ENCODE assay signal across 1 cellular context in the genomic region with DNA sequence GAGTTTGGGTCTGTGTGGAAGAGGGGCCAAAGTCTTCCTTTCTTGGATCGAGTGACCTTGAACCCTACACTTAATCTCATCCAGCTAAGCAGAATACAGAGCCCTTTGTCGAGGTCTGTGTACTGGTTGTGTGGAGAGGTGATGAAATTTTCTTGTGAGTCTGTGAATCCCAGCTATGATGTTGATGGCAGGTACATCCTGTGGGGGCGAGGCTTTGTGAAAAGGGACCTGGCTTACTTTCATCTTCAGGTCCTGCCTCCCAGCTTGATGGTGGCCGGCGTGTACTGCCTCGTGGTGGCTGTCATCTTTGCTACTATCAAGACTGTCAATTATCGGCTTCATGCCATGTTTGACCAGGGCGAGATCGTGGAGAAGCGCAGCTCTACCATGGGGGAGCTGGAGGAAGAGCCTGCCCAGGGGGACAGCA.
TF ChIP-seq lines count a peak whose summit lies in the region.

No MANE protein-coding gene starts in this region.

TF ChIP-seq in HepG2, 621 proteins besides CTCF, POLR2A, EP300 and RAD21 (continues in another document):
- TF ChIP-seq ZNF570 (CRISPR knock-in tag; IDR thresholded peaks at IDR 0.05; ENCODE audit: borderline replicate concordance) (no peak), CENPT (CRISPR knock-in tag; IDR thresholded peaks at IDR 0.05; ENCODE audit: low read depth) (no peak), RXRB (CRISPR knock-in tag; IDR thresholded peaks at IDR 0.05; ENCODE audit: borderline replicate concordance) (peak; percentile 23; the same call in 1 of the 2 replicates), STAG1 (CRISPR knock-in tag; IDR thresholded peaks at IDR 0.05) (no peak), ZNF569 (CRISPR knock-in tag; IDR thresholded peaks at IDR 0.05; ENCODE audit: borderline replicate concordance) (no peak), ZNF234 (CRISPR knock-in tag; conservative IDR thresholded peaks at IDR 0.05) (no peak), ZNF816 (CRISPR knock-in tag; IDR thresholded peaks at IDR 0.05; ENCODE audit: borderline replicate concordance) (no peak), ZNF800 (CRISPR knock-in tag; IDR thresholded peaks at IDR 0.05) (no peak), BHLHE40 (IDR thresholded peaks at IDR 0.05; ENCODE audit: low read length) (no peak), ZNF567 (CRISPR knock-in tag; IDR thresholded peaks at IDR 0.05; ENCODE audit: borderline replicate concordance) (no peak), GRHL1 (CRISPR knock-in tag; conservative IDR thresholded peaks at IDR 0.05) (no peak), ZNF441 (CRISPR knock-in tag; IDR thresholded peaks at IDR 0.05; ENCODE audit: borderline replicate concordance) (no peak), ZNF343 (CRISPR knock-in tag; IDR thresholded peaks at IDR 0.05) (no peak), SP2 (CRISPR knock-in tag; IDR thresholded peaks at IDR 0.05) (no peak), HNF4A (CRISPR knock-in tag; IDR thresholded peaks at IDR 0.05) (peak; percentile 89), ZBTB26 (CRISPR knock-in tag; IDR thresholded peaks at IDR 0.05; ENCODE audit: borderline replicate concordance) (no peak), AHR (CRISPR knock-in tag; IDR thresholded peaks at IDR 0.05) (no peak), PRPF4 (IDR thresholded peaks at IDR 0.05; ENCODE audit: low read depth, low read length, poor library complexity, severe bottlenecking) (no peak), CAMTA2 (CRISPR knock-in tag; IDR thresholded peaks at IDR 0.05; ENCODE audit: borderline replicate concordance) (no peak), ZNF225 (CRISPR knock-in tag; IDR thresholded peaks at IDR 0.05) (no peak), POGZ (CRISPR knock-in tag; IDR thresholded peaks at IDR 0.05) (no peak), DNMT3B (CRISPR knock-in tag; conservative IDR thresholded peaks at IDR 0.05) (no peak; the same call in 1 of the 2 replicates), ZNF780A (CRISPR knock-in tag; IDR thresholded peaks at IDR 0.05) (no peak), IRF1 (CRISPR knock-in tag; IDR thresholded peaks at IDR 0.05; ENCODE audit: low read depth) (no peak), PITX1 (CRISPR knock-in tag; IDR thresholded peaks at IDR 0.05) (peak; percentile 76; the same call in 1 of the 2 replicates), U2AF2 (IDR thresholded peaks at IDR 0.05; ENCODE audit: low read depth, low read length) (no peak), ZSCAN25 (CRISPR knock-in tag; IDR thresholded peaks at IDR 0.05) (no peak), NR1H2 (CRISPR knock-in tag; IDR thresholded peaks at IDR 0.05; ENCODE audit: borderline replicate concordance, low read depth) (no peak), ZNF10 (CRISPR knock-in tag; IDR thresholded peaks at IDR 0.05; ENCODE audit: borderline replicate concordance, low read depth) (no peak), MIXL1 (CRISPR knock-in tag; IDR thresholded peaks at IDR 0.05) (no peak), AGO1 (IDR thresholded peaks at IDR 0.05; ENCODE audit: low read depth, low read length, poor library complexity, severe bottlenecking) (no peak), HNRNPK (IDR thresholded peaks at IDR 0.05; ENCODE audit: low read depth, low read length, poor library complexity, severe bottlenecking) (no peak), HES4 (CRISPR knock-in tag; IDR thresholded peaks at IDR 0.05; ENCODE audit: borderline replicate concordance) (no peak), KLF11 (CRISPR knock-in tag; IDR thresholded peaks at IDR 0.05) (no peak), ZNF75D (CRISPR knock-in tag; IDR thresholded peaks at IDR 0.05; ENCODE audit: borderline replicate concordance) (no peak), MXD3 (CRISPR knock-in tag; IDR thresholded peaks at IDR 0.05) (no peak), ETS1 (CRISPR knock-in tag; IDR thresholded peaks at IDR 0.05) (no peak), DMAP1 (CRISPR knock-in tag; IDR thresholded peaks at IDR 0.05) (peak; percentile 26), MTA3 (CRISPR knock-in tag; IDR thresholded peaks at IDR 0.05) (no peak), AKNA (CRISPR knock-in tag; IDR thresholded peaks at IDR 0.05; ENCODE audit: borderline replicate concordance) (no peak), ZNF549 (CRISPR knock-in tag; IDR thresholded peaks at IDR 0.05) (no peak), LCORL (IDR thresholded peaks at IDR 0.05) (no peak), LCORL (CRISPR knock-in tag; IDR thresholded peaks at IDR 0.05) (no peak), MTA1 (CRISPR knock-in tag; IDR thresholded peaks at IDR 0.05; ENCODE audit: borderline replicate concordance) (no peak), ZNF451 (CRISPR knock-in tag; IDR thresholded peaks at IDR 0.05) (no peak), ADNP (CRISPR knock-in tag; IDR thresholded peaks at IDR 0.05) (no peak), E2F2 (CRISPR knock-in tag; IDR thresholded peaks at IDR 0.05; ENCODE audit: borderline replicate concordance) (no peak), REL (CRISPR knock-in tag; conservative IDR thresholded peaks at IDR 0.05) (no peak), ATF7-NPFF (CRISPR knock-in tag; IDR thresholded peaks at IDR 0.05; ENCODE audit: low read depth) (no peak), ZFP37 (CRISPR knock-in tag; IDR thresholded peaks at IDR 0.05; ENCODE audit: borderline replicate concordance) (no peak), GMEB2 (CRISPR knock-in tag; IDR thresholded peaks at IDR 0.05; ENCODE audit: low read depth) (no peak), ZNF143 (CRISPR knock-in tag; IDR thresholded peaks at IDR 0.05) (no peak)
- TF ChIP-seq, protein P1, sequence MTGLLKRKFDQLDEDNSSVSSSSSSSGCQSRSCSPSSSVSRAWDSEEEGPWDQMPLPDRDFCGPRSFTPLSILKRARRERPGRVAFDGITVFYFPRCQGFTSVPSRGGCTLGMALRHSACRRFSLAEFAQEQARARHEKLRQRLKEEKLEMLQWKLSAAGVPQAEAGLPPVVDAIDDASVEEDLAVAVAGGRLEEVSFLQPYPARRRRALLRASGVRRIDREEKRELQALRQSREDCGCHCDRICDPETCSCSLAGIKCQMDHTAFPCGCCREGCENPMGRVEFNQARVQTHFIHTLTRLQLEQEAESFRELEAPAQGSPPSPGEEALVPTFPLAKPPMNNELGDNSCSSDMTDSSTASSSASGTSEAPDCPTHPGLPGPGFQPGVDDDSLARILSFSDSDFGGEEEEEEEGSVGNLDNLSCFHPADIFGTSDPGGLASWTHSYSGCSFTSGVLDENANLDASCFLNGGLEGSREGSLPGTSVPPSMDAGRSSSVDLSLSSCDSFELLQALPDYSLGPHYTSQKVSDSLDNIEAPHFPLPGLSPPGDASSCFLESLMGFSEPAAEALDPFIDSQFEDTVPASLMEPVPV (CRISPR knock-in tag; IDR thresholded peaks at IDR 0.05): no peak
